ENCODE assay signal across 17 cellular contexts in genomic region chr1:30265127-30266070, GRCh38.
"Had no signal": no experiment of that assay in that cellular context is flagged by ENCODE, and none has a peak within 500 bp of the region (broad histone marks: within the 10 kb centered on the region; RNA-seq: fewer than 3 reads in every experiment).

No MANE protein-coding gene starts in this region.

- H3K27ac ChIP-seq: dorsolateral prefrontal cortex, gastrocnemius medialis, left lung, lower lobe of right lung, neutrophil, psoas muscle had no signal

- H3K4me3 ChIP-seq: dorsolateral prefrontal cortex, gastrocnemius medialis, left lung, lower lobe of right lung, psoas muscle had no signal

- H3K9me3 ChIP-seq: gastrocnemius medialis, left lung, lower lobe of right lung, neutrophil, psoas muscle had no signal

- H3K36me3 ChIP-seq: gastrocnemius medialis, left lung, lower lobe of right lung, neutrophil had no signal

- ATAC-seq: gastrocnemius medialis, left lung, lower lobe of right lung had no signal

- DNase-seq: cortex of kidney; dorsolateral prefrontal cortex; effector CD8-positive, alpha-beta T cell; gastrocnemius medialis; islet precursor cell; left lung; lower lobe of right lung; midbrain; retina; small intestine; stimulated activated CD4-positive, alpha-beta T cell treated with anti-CD3 and anti-CD28 coated beads, Interleukin-2, amount 100 ng/mL, for 48 hours; stimulated activated naive CD4-positive, alpha-beta T cell treated with Interleukin-2 at 50 U/mL for 16 hours; trophoblast cell had no signal

- FAIRE-seq: small intestine had no signal

- H3K27ac Mint-ChIP-seq: memory B cell; natural killer cell treated with Interleukin-12 subunit alpha and Interleukin-12 subunit beta and Interleukin-15 and Interleukin-18, amount 100 ng/mL, for 72 hours had no signal

- H3K4me1 ChIP-seq: gastrocnemius medialis, left lung, lower lobe of right lung, psoas muscle had no signal

- H3K36me3 Mint-ChIP-seq: memory B cell; natural killer cell treated with Interleukin-12 subunit alpha and Interleukin-12 subunit beta and Interleukin-15 and Interleukin-18, amount 100 ng/mL, for 72 hours had no signal

- H3K4me1 Mint-ChIP-seq: memory B cell had no signal

- H3K4me3 Mint-ChIP-seq: memory B cell; natural killer cell treated with Interleukin-12 subunit alpha and Interleukin-12 subunit beta and Interleukin-15 and Interleukin-18, amount 100 ng/mL, for 72 hours had no signal
